Comparison of ENCODE assay signal across 8 cellular contexts in genomic region chr1:159214149-159214760, GRCh38. TPM values are rescaled to one million over a fixed set of nuclear protein-coding genes. Genes with fewer than 3 reads are reported as not detected.
DNase-seq lines count a peak whose midpoint lies in the region; ATAC-seq, FAIRE-seq and TF ChIP-seq lines count a peak whose summit lies in the region.

No MANE protein-coding gene starts in this region.

- peak; percentile 94 for TF ChIP-seq CTCF in cardiac muscle cell (IDR thresholded peaks at IDR 0.05; ENCODE audit: low read depth, low read length)
- TF ChIP-seq CTCF in brain microvascular endothelial cell (IDR thresholded peaks at IDR 0.05; ENCODE audit: low read depth, low read length, missing control alignments), result peak; percentile 95
- peak; percentile 71 for TF ChIP-seq CTCF in HepG2 (CRISPR knock-in tag; IDR thresholded peaks at IDR 0.05)

- H3K4me2 ChIP-seq in HepG2 (ENCODE audit: low read depth, low read length), result no peak overlapping the region

- ATAC-seq in HG03442 (IDR thresholded peaks at IDR 0.05; ENCODE audit: unreplicated experiment) (peak; percentile 67), HepG2 (peak; percentile 83), GM19467 (IDR thresholded peaks at IDR 0.05; ENCODE audit: unreplicated experiment) (no peak)
- no peak for ATAC-seq in stimulated activated naive CD8-positive, alpha-beta T cell treated with anti-CD3 and anti-CD28 coated beads, Interleukin-15, amount 100 ng/mL, for 72 hours

- H3K9me3 ChIP-seq in cardiac muscle cell (ENCODE audit: low read depth) (no peaks in the 10 kb centered on the region), HepG2 (ENCODE audit: low read length) (no peaks in the 10 kb centered on the region)

- H3K27ac ChIP-seq in cardiac muscle cell, result no peak overlapping the region
- no peak overlapping the region for H3K27ac ChIP-seq in brain microvascular endothelial cell
- H3K27ac ChIP-seq in HepG2 (ENCODE audit: extremely low read length, insufficient read depth, low read length), result no peak overlapping the region

- FAIRE-seq in HepG2 (lab: Jason Lieb, UNC), result peak; percentile 32

- H3K27me3 ChIP-seq in cardiac muscle cell, result no peaks in the 10 kb centered on the region
- no peaks in the 10 kb centered on the region for H3K27me3 ChIP-seq in brain microvascular endothelial cell (replicated peaks)
- no peaks in the 10 kb centered on the region for H3K27me3 ChIP-seq in HepG2 (ENCODE audit: control insufficient read depth in 1 of 2, insufficient read depth in 2 of 2, low read length in 2 of 2)

- H3K4me3 ChIP-seq in cardiac muscle cell (no peak overlapping the region), brain microvascular endothelial cell (ENCODE audit: low read depth, low read length) (no peak overlapping the region), HepG2 (replicated peaks in 1 of 3; ENCODE audit: insufficient read depth in 1 of 3, low read depth in 2 of 3, low read length in 3 of 3) (no peak overlapping the region)

- peaks cover 68% of the 10 kb centered on the region for H3K27me3 Mint-ChIP-seq in stimulated activated naive CD8-positive, alpha-beta T cell treated with anti-CD3 and anti-CD28 coated beads, Interleukin-15, amount 100 ng/mL, for 72 hours

- no peaks in the 10 kb centered on the region for H3K4me1 ChIP-seq in cardiac muscle cell (ENCODE audit: low read depth)
- H3K4me1 ChIP-seq in HepG2 (ENCODE audit: insufficient read depth, low read length), result no peaks in the 10 kb centered on the region

- H2AFZ ChIP-seq in HepG2 (ENCODE audit: low read length), result no peak overlapping the region

- intact Hi-C loops in cardiac septum (cut with DNase I) (loop anchor here (1.0 to 10.0 kb wide), 2 partner anchors 53 to 571 kb away; partner anchors contain the start of gene DUSP23), HepG2 (cut with micrococcal nuclease; ENCODE audit: unreplicated experiment) (no loop called here)

- TF ChIP-seq POLR2A in HepG2 (IDR thresholded peaks at IDR 0.05; ENCODE audit: insufficient read depth in 1 of 2, low read depth in 2 of 2, low read length in 2 of 2), result no peak

- no peak overlapping the region for H3K9ac ChIP-seq in HepG2 (ENCODE audit: insufficient read depth, low read depth, low read length)

- no peak for TF ChIP-seq RAD21 in HepG2 (CRISPR knock-in tag; IDR thresholded peaks at IDR 0.05)

- POLR2A ChIA-PET in HepG2 (lab: Yijun Ruan, JAX), result no interaction called here

- H3K36me3 ChIP-seq in cardiac muscle cell (no peaks in the 10 kb centered on the region), brain microvascular endothelial cell (replicated peaks) (no peaks in the 10 kb centered on the region), HepG2 (replicated peaks in 1 of 2; ENCODE audit: control insufficient read depth in 1 of 2, insufficient read depth in 2 of 2, low read length in 2 of 2) (no peaks in the 10 kb centered on the region)

- H3K27ac Mint-ChIP-seq in stimulated activated naive CD8-positive, alpha-beta T cell treated with anti-CD3 and anti-CD28 coated beads, Interleukin-15, amount 100 ng/mL, for 72 hours, result no peak overlapping the region

- no peaks in the 10 kb centered on the region for H3K79me2 ChIP-seq in HepG2 (ENCODE audit: insufficient read depth, low read length)

- H3K4me3 Mint-ChIP-seq in stimulated activated naive CD8-positive, alpha-beta T cell treated with anti-CD3 and anti-CD28 coated beads, Interleukin-15, amount 100 ng/mL, for 72 hours, result no peak overlapping the region

- no peaks in the 10 kb centered on the region for H4K20me1 ChIP-seq in HepG2 (ENCODE audit: insufficient read depth, low read length)

- DNase-seq in cardiac muscle cell (ENCODE audit: low read depth in 1 of 2, low spot score in 1 of 2), result peak; percentile 62 to 65
- DNase-seq in cardiac septum (ENCODE audit: low spot score), result no peak
- peak; percentile 60 for DNase-seq in SK-N-DZ (ENCODE audit: low spot score)
- DNase-seq in brain microvascular endothelial cell, result peak; percentile 18
- peak; percentile 8 for DNase-seq in HepG2 (ENCODE audit: low spot score)
- peak; percentile 28 to 39 for DNase-seq in stimulated activated naive CD8-positive, alpha-beta T cell treated with anti-CD3 and anti-CD28 coated beads, Interleukin-15, amount 100 ng/mL, for 72 hours

- BruUV-seq in HepG2 (replicated peaks; lab: Mats Ljungman, UMichigan), result no TSS peak

- CTCF ChIA-PET in HepG2 (lab: Yijun Ruan, JAX; ENCODE audit: low intra/inter-chr PET ratio, low total read pairs), result interaction anchor here (1.3 kb wide), 1 partner anchor 54 kb away, joined by 11 read pairs; no protein-coding TSS in a partner anchor

- in situ Hi-C loops in brain microvascular endothelial cell (cut with HindIII; ENCODE audit: low pct_ligation_motif_present, low sequenced_read_pairs) (no loop called here), HepG2 (cut with HindIII; ENCODE audit: extremely low pct_ligation_motif_present, low pct_unique_long_range_greater_than_20kb) (no loop called here)

- H3K9me3 Mint-ChIP-seq in stimulated activated naive CD8-positive, alpha-beta T cell treated with anti-CD3 and anti-CD28 coated beads, Interleukin-15, amount 100 ng/mL, for 72 hours, result no peaks in the 10 kb centered on the region

- TF ChIP-seq EP300 in HepG2 (IDR thresholded peaks at IDR 0.05; ENCODE audit: low read depth in 2 of 2, low read length in 2 of 2), result no peak
- TF ChIP-seq EP300 in HepG2 (CRISPR knock-in tag; IDR thresholded peaks at IDR 0.05; ENCODE audit: borderline replicate concordance), result no peak

- peaks cover 6% of the 10 kb centered on the region for H3K4me1 Mint-ChIP-seq in stimulated activated naive CD8-positive, alpha-beta T cell treated with anti-CD3 and anti-CD28 coated beads, Interleukin-15, amount 100 ng/mL, for 72 hours

- 12% methylated on average over 5 of the region's 5 CpGs for WGBS in HepG2 (ENCODE audit: low lambda C conversion rate)

TF ChIP-seq in HepG2, 621 proteins besides CTCF, POLR2A, EP300 and RAD21 (continues in another document):
- TF ChIP-seq ZNF598 (CRISPR knock-in tag; IDR thresholded peaks at IDR 0.05; ENCODE audit: borderline replicate concordance) (no peak), ZNF282 (IDR thresholded peaks at IDR 0.05; ENCODE audit: partially characterized antibody) (no peak), STAG1 (CRISPR knock-in tag; IDR thresholded peaks at IDR 0.05) (peak; percentile 37)

RNA-seq across cellular contexts. Expression of gene ACKR1, which starts 9.6 kb away (rescaled TPM):
- total RNA-seq in cardiac muscle cell, result 0.18 and 0.63 TPM in 2 replicates
- polyA plus RNA-seq in cardiac muscle cell, result 0.33 TPM in 1 of 2 replicates, not detected in the other
- total RNA-seq in cardiac septum, result 22.5 TPM
- polyA plus RNA-seq in SK-N-DZ (2014; cell fraction: cytosol; rRNA removed), result 0.08 and 0.31 TPM in 2 replicates
- polyA plus RNA-seq in SK-N-DZ (2014; cell fraction: nucleus; rRNA removed), result 0.13 and 0.97 TPM in 2 replicates
- not detected in 2 replicates for total RNA-seq in HepG2 (2016; rRNA removed; fragmentation: Illumina TruSeq; extraction: Trizol)
- total RNA-seq in HepG2 (2016; cell fraction: cytosol; rRNA removed; fragmentation: Illumina TruSeq; extraction: Trizol; ENCODE audit: low read depth), result not detected in 2 replicates
- not detected in 2 replicates for total RNA-seq in HepG2 (2016; cell fraction: insoluble cytoplasmic fraction; rRNA removed; fragmentation: Illumina TruSeq; extraction: Trizol)
- total RNA-seq in HepG2 (2016; cell fraction: membrane; rRNA removed; fragmentation: Illumina TruSeq; extraction: Trizol), result not detected in 2 replicates
- not detected in 2 replicates for total RNA-seq in HepG2 (2016; cell fraction: nucleus; rRNA removed; fragmentation: Illumina TruSeq; extraction: Trizol)
- polyA plus RNA-seq in HepG2 (2011; rRNA removed), result not detected in 2 replicates
- polyA plus RNA-seq in HepG2 (2011; cell fraction: cytosol; rRNA removed), result not detected in 2 replicates
- not detected in 2 replicates for polyA plus RNA-seq in HepG2 (2011; cell fraction: nucleus; rRNA removed)
- polyA plus RNA-seq in HepG2 (2012), result not detected in 2 replicates
- polyA plus RNA-seq in HepG2 (2016; cell fraction: cytosol; fragmentation: Illumina TruSeq; extraction: Trizol; ENCODE audit: low read depth), result not detected in 2 replicates
- not detected in 2 replicates for polyA plus RNA-seq in HepG2 (2016; cell fraction: insoluble cytoplasmic fraction; fragmentation: Illumina TruSeq; extraction: Trizol; ENCODE audit: low read depth)
- polyA plus RNA-seq in HepG2 (2016; cell fraction: membrane; fragmentation: Illumina TruSeq; extraction: Trizol; ENCODE audit: low read depth), result not detected in 2 replicates
- polyA plus RNA-seq in HepG2 (2016; cell fraction: nucleus; fragmentation: Illumina TruSeq; extraction: Trizol; ENCODE audit: insufficient read depth, low read depth), result not detected in 2 replicates
- not detected in 2 replicates for polyA minus RNA-seq in HepG2 (2011; rRNA and poly(A)+ RNA removed; ENCODE audit: low replicate concordance)
- not detected in 2 replicates for polyA minus RNA-seq in HepG2 (2011; cell fraction: cytosol; rRNA and poly(A)+ RNA removed)
- not detected in 2 replicates for polyA minus RNA-seq in HepG2 (2011; cell fraction: nucleus; rRNA and poly(A)+ RNA removed)

RNA-seq across cellular contexts. Expression of gene CADM3, which starts 42.8 kb away (rescaled TPM):
- 1.7 and 3.1 TPM in 2 replicates for total RNA-seq in cardiac muscle cell
- polyA plus RNA-seq in cardiac muscle cell, result 0.51 and 1.3 TPM in 2 replicates
- total RNA-seq in cardiac septum, result 1.0 TPM
- 9.9 and 11.3 TPM in 2 replicates for polyA plus RNA-seq in SK-N-DZ (2014; cell fraction: cytosol; rRNA removed)
- polyA plus RNA-seq in SK-N-DZ (2014; cell fraction: nucleus; rRNA removed), result 4.1 and 5.1 TPM in 2 replicates
- not detected in 2 replicates for total RNA-seq in HepG2 (2016; rRNA removed; fragmentation: Illumina TruSeq; extraction: Trizol)
- total RNA-seq in HepG2 (2016; cell fraction: cytosol; rRNA removed; fragmentation: Illumina TruSeq; extraction: Trizol; ENCODE audit: low read depth), result not detected in 2 replicates
- not detected in 2 replicates for total RNA-seq in HepG2 (2016; cell fraction: insoluble cytoplasmic fraction; rRNA removed; fragmentation: Illumina TruSeq; extraction: Trizol)
- not detected in 2 replicates for total RNA-seq in HepG2 (2016; cell fraction: membrane; rRNA removed; fragmentation: Illumina TruSeq; extraction: Trizol)
- not detected in 2 replicates for total RNA-seq in HepG2 (2016; cell fraction: nucleus; rRNA removed; fragmentation: Illumina TruSeq; extraction: Trizol)
- not detected in 2 replicates for polyA plus RNA-seq in HepG2 (2011; rRNA removed)
- not detected in 2 replicates for polyA plus RNA-seq in HepG2 (2011; cell fraction: cytosol; rRNA removed)
- polyA plus RNA-seq in HepG2 (2011; cell fraction: nucleus; rRNA removed), result not detected in 2 replicates
- polyA plus RNA-seq in HepG2 (2012), result not detected in 2 replicates
- not detected in 2 replicates for polyA plus RNA-seq in HepG2 (2016; cell fraction: cytosol; fragmentation: Illumina TruSeq; extraction: Trizol; ENCODE audit: low read depth)
- not detected in 2 replicates for polyA plus RNA-seq in HepG2 (2016; cell fraction: insoluble cytoplasmic fraction; fragmentation: Illumina TruSeq; extraction: Trizol; ENCODE audit: low read depth)
- polyA plus RNA-seq in HepG2 (2016; cell fraction: membrane; fragmentation: Illumina TruSeq; extraction: Trizol; ENCODE audit: low read depth), result not detected in 2 replicates
- polyA plus RNA-seq in HepG2 (2016; cell fraction: nucleus; fragmentation: Illumina TruSeq; extraction: Trizol; ENCODE audit: insufficient read depth, low read depth), result not detected in 2 replicates
- polyA minus RNA-seq in HepG2 (2011; rRNA and poly(A)+ RNA removed; ENCODE audit: low replicate concordance), result not detected in 2 replicates
- not detected in 2 replicates for polyA minus RNA-seq in HepG2 (2011; cell fraction: cytosol; rRNA and poly(A)+ RNA removed)
- not detected in 2 replicates for polyA minus RNA-seq in HepG2 (2011; cell fraction: nucleus; rRNA and poly(A)+ RNA removed)

Comparison
In these comparisons a context has a peak if more than half of its experiments do, and no peak if none do; other contexts are left out.
1. RNA of gene ACKR1, which starts 9.6 kb away (total RNA-seq): 22.5 TPM in cardiac septum (single experiment); 0.18 to 0.63 TPM in cardiac muscle cell and not detected in HepG2; every median in the first group is over 10 times any median in the second.
2. ATAC-seq: peak in HG03442 (single experiment) and HepG2 (single experiment); none in stimulated activated naive CD8-positive, alpha-beta T cell treated with anti-CD3 and anti-CD28 coated beads, Interleukin-15, amount 100 ng/mL, for 72 hours (single experiment) and GM19467 (single experiment).
3. Peak in every context shown above with its lines, with median percentiles within 50 percentile points of each other: CTCF ChIP-seq.